15 cellular contexts compared by ENCODE assay signal in genomic region chr2:172643142-172643541, GRCh38.
DNase-seq lines count a peak whose midpoint lies in the region; ATAC-seq, FAIRE-seq and TF ChIP-seq lines count a peak whose summit lies in the region.
"Had no signal": no experiment of that assay in that cellular context is flagged by ENCODE, and none has a peak within 500 bp of the region (broad histone marks: within the 10 kb centered on the region; RNA-seq: fewer than 3 reads in every experiment).

No MANE protein-coding gene starts in this region.

- no peaks in the 10 kb centered on the region for H3K27me3 ChIP-seq in neural progenitor cell
- no peaks in the 10 kb centered on the region for H3K27me3 ChIP-seq in small intestine (ENCODE audit: control insufficient read depth in 2 of 2, insufficient read depth in 2 of 2, low read length in 2 of 2)
- H3K27me3 ChIP-seq: ascending aorta, tibial artery had no signal

- no peak overlapping the region for H3K4me3 ChIP-seq in epithelial cell of esophagus (ENCODE audit: low read length)
- no peak overlapping the region for H3K4me3 ChIP-seq in neural progenitor cell
- H3K4me3 ChIP-seq in small intestine (ENCODE audit: low read depth in 1 of 2, low read length in 2 of 2): no peak overlapping the region
- H3K4me3 ChIP-seq: ascending aorta, left ventricle myocardium inferior, tibial artery had no signal

- peak; percentile 47 to 66 for ATAC-seq in activated T-cell treated with anti-CD3 and anti-CD28 coated beads, Interleukin-2, amount 50 U/mL, for 4 hours
- ATAC-seq in stimulated activated effector memory CD8-positive, alpha-beta T cell treated with anti-CD3 and anti-CD28 coated beads, Interleukin-12 subunit alpha, Interleukin-12 subunit beta, amount 100 ng/mL, for 72 hours: peak; percentile 87

- H3K4me1 ChIP-seq in neural progenitor cell: no peaks in the 10 kb centered on the region
- no peaks in the 10 kb centered on the region for H3K4me1 ChIP-seq in small intestine (ENCODE audit: control insufficient read depth in 2 of 2, insufficient read depth in 1 of 2, low read depth in 1 of 2, low read length in 1 of 2)
- H3K4me1 ChIP-seq: ascending aorta, tibial artery had no signal

- H4K20me1 ChIP-seq in neural progenitor cell (ENCODE audit: low read depth): no peaks in the 10 kb centered on the region

- peak overlapping the region; percentile 10 for H3K27ac Mint-ChIP-seq in stimulated activated effector memory CD8-positive, alpha-beta T cell treated with anti-CD3 and anti-CD28 coated beads, Interleukin-12 subunit alpha, Interleukin-12 subunit beta, amount 100 ng/mL, for 72 hours
- no peak overlapping the region for H3K27ac Mint-ChIP-seq in neural progenitor cell
- H3K27ac Mint-ChIP-seq: activated CD4-positive, alpha-beta T cell treated with anti-CD3 and anti-CD28 coated beads, Interleukin-2, amount 10 ng/mL, durations not matched to agents 24 days and 14 days had no signal

- WGBS in small intestine, 3 donors: 69 to 77% (median 73%) methylated on average over 6 of the region's 6 CpGs

- H2AFZ ChIP-seq in neural progenitor cell (replicated peaks): no peak overlapping the region

- FAIRE-seq in small intestine (lab: Jason Lieb, UNC): no peak

- H3K9ac ChIP-seq in neural progenitor cell: no peak overlapping the region

- no peaks in the 10 kb centered on the region for H3K79me2 ChIP-seq in neural progenitor cell (ENCODE audit: low read depth)

- no peak overlapping the region for H3K4me3 Mint-ChIP-seq in activated T-cell treated with anti-CD3 and anti-CD28 coated beads, Interleukin-2, amount 50 U/mL, for 4 hours
- no peak overlapping the region for H3K4me3 Mint-ChIP-seq in stimulated activated effector memory CD8-positive, alpha-beta T cell treated with anti-CD3 and anti-CD28 coated beads, Interleukin-12 subunit alpha, Interleukin-12 subunit beta, amount 100 ng/mL, for 72 hours
- H3K4me3 Mint-ChIP-seq in neural progenitor cell: no peak overlapping the region
- H3K4me3 Mint-ChIP-seq: activated CD4-positive, alpha-beta T cell treated with anti-CD3 and anti-CD28 coated beads, Interleukin-2, amount 10 ng/mL, durations not matched to agents 24 days and 14 days had no signal

- no peak for DNase-seq in activated T-cell treated with anti-CD3 and anti-CD28 coated beads, Interleukin-2, amount 50 U/mL, for 4 hours
- DNase-seq in activated T-cell treated with anti-CD3 and anti-CD28 coated beads, Interleukin-2, amount 50 U/mL, for 1 hour: no peak
- DNase-seq in NCI-H460 (ENCODE audit: extremely low read depth, low read depth): peak; percentile 98
- peak; percentile 89 for DNase-seq in epithelial cell of esophagus (ENCODE audit: low read depth)
- DNase-seq in stimulated activated effector memory CD8-positive, alpha-beta T cell treated with anti-CD3 and anti-CD28 coated beads, Interleukin-12 subunit alpha, Interleukin-12 subunit beta, amount 100 ng/mL, for 72 hours (ENCODE audit: low spot score in 2 of 2): no peak
- DNase-seq in DMS 273 treated with DMSO at 0.1 percent for 48 hours (lab: John Stamatoyannopoulos, UW): no peak
- no peak for DNase-seq in neural progenitor cell (ENCODE audit: low spot score)
- DNase-seq in small intestine: no peak
- DNase-seq: activated CD4-positive, alpha-beta T cell treated with anti-CD3 and anti-CD28 coated beads, Interleukin-2, amount 10 ng/mL, durations not matched to agents 24 days and 14 days; left ventricle myocardium inferior; MV-4-11; NCI-H774; Right ventricle myocardium superior; tibial artery had no signal

- peaks cover 5% of the 10 kb centered on the region for H3K27me3 Mint-ChIP-seq in activated T-cell treated with anti-CD3 and anti-CD28 coated beads, Interleukin-2, amount 50 U/mL, for 4 hours (ENCODE audit: low read depth)
- H3K27me3 Mint-ChIP-seq in neural progenitor cell (ENCODE audit: insufficient read depth, low read depth): no peaks in the 10 kb centered on the region
- H3K27me3 Mint-ChIP-seq: activated CD4-positive, alpha-beta T cell treated with anti-CD3 and anti-CD28 coated beads, Interleukin-2, amount 10 ng/mL, durations not matched to agents 24 days and 14 days had no signal

- TF ChIP-seq CTCF in epithelial cell of esophagus (IDR thresholded peaks at IDR 0.05; ENCODE audit: insufficient read depth, low read depth, low read length, missing control alignments) (no peak), neural progenitor cell (IDR thresholded peaks at IDR 0.05) (no peak)

- H3K4me1 Mint-ChIP-seq in activated T-cell treated with anti-CD3 and anti-CD28 coated beads, Interleukin-2, amount 50 U/mL, for 4 hours (ENCODE audit: low read depth): peaks cover 2% of the 10 kb centered on the region
- peaks cover 5% of the 10 kb centered on the region for H3K4me1 Mint-ChIP-seq in stimulated activated effector memory CD8-positive, alpha-beta T cell treated with anti-CD3 and anti-CD28 coated beads, Interleukin-12 subunit alpha, Interleukin-12 subunit beta, amount 100 ng/mL, for 72 hours
- no peaks in the 10 kb centered on the region for H3K4me1 Mint-ChIP-seq in neural progenitor cell

- H3K9me3 ChIP-seq in neural progenitor cell (ENCODE audit: low read depth) (no peaks in the 10 kb centered on the region), small intestine (ENCODE audit: control insufficient read depth, low read depth) (no peaks in the 10 kb centered on the region)
- H3K9me3 ChIP-seq: ascending aorta, left ventricle myocardium inferior, tibial artery had no signal

- H3K36me3 ChIP-seq in neural progenitor cell (no peaks in the 10 kb centered on the region), small intestine (ENCODE audit: control insufficient read depth in 2 of 2, insufficient read depth in 2 of 2, low read length in 2 of 2) (no peaks in the 10 kb centered on the region)
- H3K36me3 ChIP-seq: ascending aorta, left ventricle myocardium inferior, tibial artery had no signal

- no peak overlapping the region for H3K4me2 ChIP-seq in neural progenitor cell

- no peaks in the 10 kb centered on the region for H3K36me3 Mint-ChIP-seq in activated T-cell treated with anti-CD3 and anti-CD28 coated beads, Interleukin-2, amount 50 U/mL, for 4 hours (ENCODE audit: insufficient read depth)
- H3K36me3 Mint-ChIP-seq in stimulated activated effector memory CD8-positive, alpha-beta T cell treated with anti-CD3 and anti-CD28 coated beads, Interleukin-12 subunit alpha, Interleukin-12 subunit beta, amount 100 ng/mL, for 72 hours: no peaks in the 10 kb centered on the region
- H3K36me3 Mint-ChIP-seq in neural progenitor cell: no peaks in the 10 kb centered on the region

- no peaks in the 10 kb centered on the region for H3F3A ChIP-seq in neural progenitor cell (ENCODE audit: low read depth)

- no peaks in the 10 kb centered on the region for H3K9me3 Mint-ChIP-seq in activated T-cell treated with anti-CD3 and anti-CD28 coated beads, Interleukin-2, amount 50 U/mL, for 4 hours
- H3K9me3 Mint-ChIP-seq in stimulated activated effector memory CD8-positive, alpha-beta T cell treated with anti-CD3 and anti-CD28 coated beads, Interleukin-12 subunit alpha, Interleukin-12 subunit beta, amount 100 ng/mL, for 72 hours: no peaks in the 10 kb centered on the region
- H3K9me3 Mint-ChIP-seq in neural progenitor cell: peaks cover 11% of the 10 kb centered on the region
- H3K9me3 Mint-ChIP-seq: activated CD4-positive, alpha-beta T cell treated with anti-CD3 and anti-CD28 coated beads, Interleukin-2, amount 10 ng/mL, durations not matched to agents 24 days and 14 days had no signal

- H3K27ac ChIP-seq in neural progenitor cell (no peak overlapping the region), small intestine (ENCODE audit: low read depth in 1 of 2, low read length in 1 of 2) (no peak overlapping the region)
- H3K27ac ChIP-seq: ascending aorta, left ventricle myocardium inferior, tibial artery had no signal

Comparison
In these comparisons a context has a peak if more than half of its experiments do, and no peak if none do; other contexts are left out.
1. DNase-seq: peak in NCI-H460 (single experiment) and epithelial cell of esophagus (single experiment); none in activated T-cell treated with anti-CD3 and anti-CD28 coated beads, Interleukin-2, amount 50 U/mL, for 4 hours (single experiment), activated T-cell treated with anti-CD3 and anti-CD28 coated beads, Interleukin-2, amount 50 U/mL, for 1 hour (single experiment), stimulated activated effector memory CD8-positive, alpha-beta T cell treated with anti-CD3 and anti-CD28 coated beads, Interleukin-12 subunit alpha, Interleukin-12 subunit beta, amount 100 ng/mL, for 72 hours (0 of 2), DMS 273 treated with DMSO at 0.1 percent for 48 hours (single experiment), neural progenitor cell (single experiment) and small intestine (single experiment).